In genomic region chr17:63699638-63700527, GRCh38 we compare ENCODE assay signal across 8 cellular contexts. TPM values are rescaled to one million over a fixed set of nuclear protein-coding genes. Genes with fewer than 3 reads are reported as not detected.
DNase-seq lines count a peak whose midpoint lies in the region; ATAC-seq and TF ChIP-seq lines count a peak whose summit lies in the region.

Gene LIMD2, minus strand, starts transcription at chr17:63700125. Its CDS starts 827 bp downstream, at chr17:63699298.

- peak; percentile 77 to 96 (median 87) for DNase-seq in CD8-positive, alpha-beta T cell
- DNase-seq in NB4 (ENCODE audit: low read depth) = peak; percentile 83
- DNase-seq in WERI-Rb-1 = peak; percentile 84
- DNase-seq in mammary epithelial cell = no peak
- DNase-seq in kidney tubule cell (ENCODE audit: low spot score) = peak; percentile 52
- peak; percentile 81 for DNase-seq in stimulated activated CD4-positive, alpha-beta T cell treated with anti-CD3 and anti-CD28 coated beads, Interleukin-2, amount 100 ng/mL, for 4 hours (ENCODE audit: low read depth)
- no peak for DNase-seq in foreskin melanocyte

- peak within 1 kb of the TSS; percentile 98 for H3K27ac Mint-ChIP-seq in CD8-positive, alpha-beta T cell

- H3K36me3 Mint-ChIP-seq in CD8-positive, alpha-beta T cell = peaks cover 60% of the 10 kb centered on the region

- CTCF ChIA-PET in CD8-positive, alpha-beta T cell (lab: Charles Lee) = interaction anchor here (1.7 to 3.8 kb wide), 2 partner anchors 11 to 76 kb away, joined by 3 to 28 read pairs; no protein-coding TSS in a partner anchor
- CTCF ChIA-PET in mammary epithelial cell (lab: Charles Lee; ENCODE audit: low non-redundant PET) = no interaction called here

- peak; percentile 27 for ATAC-seq in CD8-positive, alpha-beta T cell
- ATAC-seq in GM21528 (IDR thresholded peaks at IDR 0.05; ENCODE audit: low FRiP score, unreplicated experiment) = peak; percentile 8

- POLR2A ChIA-PET in CD8-positive, alpha-beta T cell (lab: Charles Lee) = interaction anchor here (0.6 to 12.1 kb wide), 11 partner anchors 8 to 806 kb away, joined by 3 to 649 read pairs (median 5); partner anchors contain the start of genes CCDC47, CEP95, DDX42 and DDX5

- no TSS peak for BruUV-seq in mammary epithelial cell (replicated peaks; lab: Mats Ljungman, UMichigan)

- 20% methylated on average over 3 of the region's 133 CpGs for WGBS in mammary epithelial cell (ENCODE audit: low coverage, missing lambda C conversion rate)

- peak; percentile 63 for TF ChIP-seq POLR2A in NB4 (IDR thresholded peaks at IDR 0.05; ENCODE audit: extremely low read depth, insufficient read length)

- peak within 1 kb of the TSS; percentile 93 for H3K4me3 ChIP-seq in CD8-positive, alpha-beta T cell (ENCODE audit: low read depth, low read length)
- H3K4me3 ChIP-seq in NB4 (ENCODE audit: low read depth, low read length) (peak within 1 kb of the TSS; percentile 76), WERI-Rb-1 (ENCODE audit: low read depth, low read length) (peak within 1 kb of the TSS; percentile 55), mammary epithelial cell (replicated peaks in 1 of 3; ENCODE audit: insufficient read depth in 1 of 3, low read depth in 2 of 3, low read length in 3 of 3) (peak within 1 kb of the TSS in 2 of 3 experiments; percentile 37 to 42)

- H2AFZ ChIP-seq in mammary epithelial cell (ENCODE audit: low read depth, low read length) = peak within 1 kb of the TSS; percentile 70

- in situ Hi-C loops in mammary epithelial cell (cut with MboI; ENCODE audit: low sequenced_read_pairs in 2 of 2) = no loop called here

- no peaks in the 10 kb centered on the region for H3K27me3 Mint-ChIP-seq in CD8-positive, alpha-beta T cell (ENCODE audit: low read depth)

- dilution Hi-C loops in mammary epithelial cell (cut with HindIII; ENCODE audit: low sequenced_read_pairs) = no loop called here

- H3K9me3 ChIP-seq in CD8-positive, alpha-beta T cell (ENCODE audit: low read length) = no peaks in the 10 kb centered on the region
- H3K9me3 ChIP-seq in WERI-Rb-1 (ENCODE audit: severe bottlenecking) (no peaks in the 10 kb centered on the region), mammary epithelial cell (replicated peaks; ENCODE audit: insufficient read depth, low read length) (no peaks in the 10 kb centered on the region)

- H4K20me1 ChIP-seq in mammary epithelial cell (ENCODE audit: insufficient read depth, low read length) = no peaks in the 10 kb centered on the region

- no peaks in the 10 kb centered on the region for H3K79me2 ChIP-seq in mammary epithelial cell (ENCODE audit: insufficient read depth, low read length)

- H3K27ac ChIP-seq in CD8-positive, alpha-beta T cell (ENCODE audit: low read depth, low read length) = peak within 1 kb of the TSS; percentile 94
- H3K27ac ChIP-seq in WERI-Rb-1 (peak within 1 kb of the TSS; percentile 82), mammary epithelial cell (ENCODE audit: insufficient read depth, low read depth, low read length) (no peak within 1 kb of the TSS)

- intact Hi-C loops in CD8-positive, alpha-beta T cell (cut with DNase I, micrococcal nuclease) = loop anchor here (1.0 to 10.0 kb wide), 13 partner anchors 41 to 807 kb away; partner anchors contain the start of genes ICAM2 (in 2 of the 2), CCDC47 (in 1 of the 2), CEP95 (in 1 of the 2) and DCAF7 (in 1 of the 2)
- intact Hi-C loops in mammary epithelial cell (cut with micrococcal nuclease) = loop anchor here (2.0 to 5.0 kb wide), 2 partner anchors 78 to 135 kb away; partner anchors contain the start of gene MAP3K3

- peaks cover 53% of the 10 kb centered on the region for H3K4me1 ChIP-seq in CD8-positive, alpha-beta T cell (ENCODE audit: insufficient read depth, low read length)
- H3K4me1 ChIP-seq in mammary epithelial cell (ENCODE audit: insufficient read depth, low read length) = no peaks in the 10 kb centered on the region

- H3K4me1 Mint-ChIP-seq in CD8-positive, alpha-beta T cell (ENCODE audit: low read depth) = peaks cover 66% of the 10 kb centered on the region

- no peaks in the 10 kb centered on the region for H3K9me3 Mint-ChIP-seq in CD8-positive, alpha-beta T cell

- peak within 1 kb of the TSS; percentile 98 for H3K4me3 Mint-ChIP-seq in CD8-positive, alpha-beta T cell

- H3K9ac ChIP-seq in mammary epithelial cell (ENCODE audit: insufficient read depth, low read length) = no peak within 1 kb of the TSS

- peak within 1 kb of the TSS; percentile 85 for H3K4me2 ChIP-seq in mammary epithelial cell (ENCODE audit: insufficient read depth, low read depth, low read length)

- H3K36me3 ChIP-seq in CD8-positive, alpha-beta T cell (ENCODE audit: insufficient read depth, low read length) = peaks cover 22% of the 10 kb centered on the region
- H3K36me3 ChIP-seq in WERI-Rb-1 (peaks cover 45% of the 10 kb centered on the region), mammary epithelial cell (ENCODE audit: insufficient read depth, low read length) (no peaks in the 10 kb centered on the region)

- no peaks in the 10 kb centered on the region for H3K27me3 ChIP-seq in CD8-positive, alpha-beta T cell (ENCODE audit: insufficient read depth, low read length)
- H3K27me3 ChIP-seq in WERI-Rb-1 (ENCODE audit: insufficient read depth, low read depth, severe bottlenecking) (no peaks in the 10 kb centered on the region), mammary epithelial cell (ENCODE audit: insufficient read depth, low read length) (no peaks in the 10 kb centered on the region)

- no peak for TF ChIP-seq CTCF in CD8-positive, alpha-beta T cell (IDR thresholded peaks at IDR 0.05)
- no peak for TF ChIP-seq CTCF in NB4 (IDR thresholded peaks at IDR 0.05; ENCODE audit: low read depth, low read length)
- TF ChIP-seq CTCF in WERI-Rb-1 (IDR thresholded peaks at IDR 0.05; ENCODE audit: low read depth, low read length) = 0 out of 2 replicates have a peak, but pooled peaks have one; percentile 6
- no peak for TF ChIP-seq CTCF in mammary epithelial cell (conservative IDR thresholded peaks at IDR 0.05 in 1 of 2, IDR thresholded peaks at IDR 0.05 in 1 of 2; ENCODE audit: extremely low read depth in 1 of 2, insufficient read depth in 1 of 2, low read depth in 1 of 2, low read length in 2 of 2)

RNA-seq across cellular contexts. Expression of gene LIMD2, which starts in this region (rescaled TPM):
- total RNA-seq in CD8-positive, alpha-beta T cell = 100 to 1,000 TPM; 828 to 849 TPM
- total RNA-seq in mammary epithelial cell = 1 to 10 TPM in 1 of 2 donors, under 1 TPM in 1; 0.87 to 1.3 TPM
- 0.57 TPM for polyA plus RNA-seq in mammary epithelial cell
- not detected for polyA minus RNA-seq in mammary epithelial cell

Comparison
In these comparisons a context has a peak if more than half of its experiments do, and no peak if none do; other contexts are left out.
1. RNA of gene LIMD2 (total RNA-seq): 828 to 849 TPM in CD8-positive, alpha-beta T cell; 0.87 to 1.3 TPM in mammary epithelial cell; every median in the first group is over 100 times any median in the second.
2. DNase-seq: peak in CD8-positive, alpha-beta T cell (7 of 7), NB4 (single experiment), WERI-Rb-1 (single experiment), kidney tubule cell (single experiment) and stimulated activated CD4-positive, alpha-beta T cell treated with anti-CD3 and anti-CD28 coated beads, Interleukin-2, amount 100 ng/mL, for 4 hours (single experiment); none in mammary epithelial cell (single experiment) and foreskin melanocyte (single experiment).
3. H3K4me3 ChIP-seq: peak in every context shown above with its lines; median percentile 93 in CD8-positive, alpha-beta T cell; 76 in NB4; 55 in WERI-Rb-1; 40 in mammary epithelial cell.